ENCODE assay signal across 1 cellular context in the genomic region with DNA sequence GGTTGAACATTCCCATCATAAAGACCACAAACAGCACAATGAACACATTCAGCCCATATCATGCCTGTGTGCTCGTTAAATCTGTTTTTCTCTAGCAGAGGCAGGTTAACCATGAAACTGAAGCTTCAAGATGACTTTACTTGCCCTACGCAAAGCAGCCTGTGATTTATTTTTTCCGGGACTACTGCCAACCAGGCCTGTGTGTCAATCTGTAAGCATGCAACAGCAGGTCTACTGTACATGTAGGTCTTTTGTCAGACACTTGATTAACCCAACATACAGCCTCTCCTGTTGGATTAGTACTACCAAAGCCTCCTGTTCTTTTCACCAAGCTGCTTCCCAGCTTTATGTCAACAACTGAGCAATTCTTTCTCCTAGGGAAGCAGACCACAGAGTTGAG.
TF ChIP-seq lines count a peak whose summit lies in the region.

No MANE protein-coding gene starts in this region.

TF ChIP-seq in GM23338, 12 proteins besides CTCF, POLR2A, EP300 and RAD21 (continued from another document):
- TF ChIP-seq, protein P1, sequence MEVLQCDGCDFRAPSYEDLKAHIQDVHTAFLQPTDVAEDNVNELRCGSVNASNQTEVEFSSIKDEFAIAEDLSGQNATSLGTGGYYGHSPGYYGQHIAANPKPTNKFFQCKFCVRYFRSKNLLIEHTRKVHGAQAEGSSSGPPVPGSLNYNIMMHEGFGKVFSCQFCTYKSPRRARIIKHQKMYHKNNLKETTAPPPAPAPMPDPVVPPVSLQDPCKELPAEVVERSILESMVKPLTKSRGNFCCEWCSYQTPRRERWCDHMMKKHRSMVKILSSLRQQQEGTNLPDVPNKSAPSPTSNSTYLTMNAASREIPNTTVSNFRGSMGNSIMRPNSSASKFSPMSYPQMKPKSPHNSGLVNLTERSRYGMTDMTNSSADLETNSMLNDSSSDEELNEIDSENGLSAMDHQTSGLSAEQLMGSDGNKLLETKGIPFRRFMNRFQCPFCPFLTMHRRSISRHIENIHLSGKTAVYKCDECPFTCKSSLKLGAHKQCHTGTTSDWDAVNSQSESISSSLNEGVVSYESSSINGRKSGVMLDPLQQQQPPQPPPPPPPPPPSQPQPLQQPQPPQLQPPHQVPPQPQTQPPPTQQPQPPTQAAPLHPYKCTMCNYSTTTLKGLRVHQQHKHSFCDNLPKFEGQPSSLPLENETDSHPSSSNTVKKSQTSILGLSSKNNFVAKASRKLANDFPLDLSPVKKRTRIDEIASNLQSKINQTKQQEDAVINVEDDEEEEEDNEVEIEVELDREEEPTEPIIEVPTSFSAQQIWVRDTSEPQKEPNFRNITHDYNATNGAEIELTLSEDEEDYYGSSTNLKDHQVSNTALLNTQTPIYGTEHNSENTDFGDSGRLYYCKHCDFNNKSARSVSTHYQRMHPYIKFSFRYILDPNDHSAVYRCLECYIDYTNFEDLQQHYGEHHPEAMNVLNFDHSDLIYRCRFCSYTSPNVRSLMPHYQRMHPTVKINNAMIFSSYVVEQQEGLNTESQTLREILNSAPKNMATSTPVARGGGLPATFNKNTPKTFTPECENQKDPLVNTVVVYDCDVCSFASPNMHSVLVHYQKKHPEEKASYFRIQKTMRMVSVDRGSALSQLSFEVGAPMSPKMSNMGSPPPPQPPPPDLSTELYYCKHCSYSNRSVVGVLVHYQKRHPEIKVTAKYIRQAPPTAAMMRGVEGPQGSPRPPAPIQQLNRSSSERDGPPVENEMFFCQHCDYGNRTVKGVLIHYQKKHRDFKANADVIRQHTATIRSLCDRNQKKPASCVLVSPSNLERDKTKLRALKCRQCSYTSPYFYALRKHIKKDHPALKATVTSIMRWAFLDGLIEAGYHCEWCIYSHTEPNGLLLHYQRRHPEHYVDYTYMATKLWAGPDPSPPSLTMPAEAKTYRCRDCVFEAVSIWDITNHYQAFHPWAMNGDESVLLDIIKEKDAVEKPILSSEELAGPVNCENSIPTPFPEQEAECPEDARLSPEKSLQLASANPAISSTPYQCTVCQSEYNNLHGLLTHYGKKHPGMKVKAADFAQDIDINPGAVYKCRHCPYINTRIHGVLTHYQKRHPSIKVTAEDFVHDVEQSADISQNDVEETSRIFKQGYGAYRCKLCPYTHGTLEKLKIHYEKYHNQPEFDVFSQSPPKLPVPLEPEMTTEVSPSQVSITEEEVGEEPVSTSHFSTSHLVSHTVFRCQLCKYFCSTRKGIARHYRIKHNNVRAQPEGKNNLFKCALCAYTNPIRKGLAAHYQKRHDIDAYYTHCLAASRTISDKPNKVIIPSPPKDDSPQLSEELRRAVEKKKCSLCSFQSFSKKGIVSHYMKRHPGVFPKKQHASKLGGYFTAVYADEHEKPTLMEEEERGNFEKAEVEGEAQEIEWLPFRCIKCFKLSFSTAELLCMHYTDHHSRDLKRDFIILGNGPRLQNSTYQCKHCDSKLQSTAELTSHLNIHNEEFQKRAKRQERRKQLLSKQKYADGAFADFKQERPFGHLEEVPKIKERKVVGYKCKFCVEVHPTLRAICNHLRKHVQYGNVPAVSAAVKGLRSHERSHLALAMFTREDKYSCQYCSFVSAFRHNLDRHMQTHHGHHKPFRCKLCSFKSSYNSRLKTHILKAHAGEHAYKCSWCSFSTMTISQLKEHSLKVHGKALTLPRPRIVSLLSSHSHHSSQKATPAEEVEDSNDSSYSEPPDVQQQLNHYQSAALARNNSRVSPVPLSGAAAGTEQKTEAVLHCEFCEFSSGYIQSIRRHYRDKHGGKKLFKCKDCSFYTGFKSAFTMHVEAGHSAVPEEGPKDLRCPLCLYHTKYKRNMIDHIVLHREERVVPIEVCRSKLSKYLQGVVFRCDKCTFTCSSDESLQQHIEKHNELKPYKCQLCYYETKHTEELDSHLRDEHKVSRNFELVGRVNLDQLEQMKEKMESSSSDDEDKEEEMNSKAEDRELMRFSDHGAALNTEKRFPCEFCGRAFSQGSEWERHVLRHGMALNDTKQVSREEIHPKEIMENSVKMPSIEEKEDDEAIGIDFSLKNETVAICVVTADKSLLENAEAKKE (CRISPR knock-in tag; IDR thresholded peaks at IDR 0.05), result no peak
- TF ChIP-seq CREB1 (CRISPR knock-in tag; IDR thresholded peaks at IDR 0.05; ENCODE audit: low read depth) (no peak), EZH2phosphoT487 (IDR thresholded peaks at IDR 0.05; ENCODE audit: unreplicated experiment) (no peak), STAT1 (IDR thresholded peaks at IDR 0.05; ENCODE audit: unreplicated experiment) (no peak), NANOG (IDR thresholded peaks at IDR 0.05; ENCODE audit: borderline replicate concordance) (no peak), POLR2AphosphoS5 (IDR thresholded peaks at IDR 0.05; ENCODE audit: low read depth) (no peak)
- TF ChIP-seq, protein P2, sequence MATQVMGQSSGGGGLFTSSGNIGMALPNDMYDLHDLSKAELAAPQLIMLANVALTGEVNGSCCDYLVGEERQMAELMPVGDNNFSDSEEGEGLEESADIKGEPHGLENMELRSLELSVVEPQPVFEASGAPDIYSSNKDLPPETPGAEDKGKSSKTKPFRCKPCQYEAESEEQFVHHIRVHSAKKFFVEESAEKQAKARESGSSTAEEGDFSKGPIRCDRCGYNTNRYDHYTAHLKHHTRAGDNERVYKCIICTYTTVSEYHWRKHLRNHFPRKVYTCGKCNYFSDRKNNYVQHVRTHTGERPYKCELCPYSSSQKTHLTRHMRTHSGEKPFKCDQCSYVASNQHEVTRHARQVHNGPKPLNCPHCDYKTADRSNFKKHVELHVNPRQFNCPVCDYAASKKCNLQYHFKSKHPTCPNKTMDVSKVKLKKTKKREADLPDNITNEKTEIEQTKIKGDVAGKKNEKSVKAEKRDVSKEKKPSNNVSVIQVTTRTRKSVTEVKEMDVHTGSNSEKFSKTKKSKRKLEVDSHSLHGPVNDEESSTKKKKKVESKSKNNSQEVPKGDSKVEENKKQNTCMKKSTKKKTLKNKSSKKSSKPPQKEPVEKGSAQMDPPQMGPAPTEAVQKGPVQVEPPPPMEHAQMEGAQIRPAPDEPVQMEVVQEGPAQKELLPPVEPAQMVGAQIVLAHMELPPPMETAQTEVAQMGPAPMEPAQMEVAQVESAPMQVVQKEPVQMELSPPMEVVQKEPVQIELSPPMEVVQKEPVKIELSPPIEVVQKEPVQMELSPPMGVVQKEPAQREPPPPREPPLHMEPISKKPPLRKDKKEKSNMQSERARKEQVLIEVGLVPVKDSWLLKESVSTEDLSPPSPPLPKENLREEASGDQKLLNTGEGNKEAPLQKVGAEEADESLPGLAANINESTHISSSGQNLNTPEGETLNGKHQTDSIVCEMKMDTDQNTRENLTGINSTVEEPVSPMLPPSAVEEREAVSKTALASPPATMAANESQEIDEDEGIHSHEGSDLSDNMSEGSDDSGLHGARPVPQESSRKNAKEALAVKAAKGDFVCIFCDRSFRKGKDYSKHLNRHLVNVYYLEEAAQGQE (IDR thresholded peaks at IDR 0.05; ENCODE audit: unreplicated experiment), result no peak
